16 cellular contexts compared by ENCODE assay signal in the genomic region with DNA sequence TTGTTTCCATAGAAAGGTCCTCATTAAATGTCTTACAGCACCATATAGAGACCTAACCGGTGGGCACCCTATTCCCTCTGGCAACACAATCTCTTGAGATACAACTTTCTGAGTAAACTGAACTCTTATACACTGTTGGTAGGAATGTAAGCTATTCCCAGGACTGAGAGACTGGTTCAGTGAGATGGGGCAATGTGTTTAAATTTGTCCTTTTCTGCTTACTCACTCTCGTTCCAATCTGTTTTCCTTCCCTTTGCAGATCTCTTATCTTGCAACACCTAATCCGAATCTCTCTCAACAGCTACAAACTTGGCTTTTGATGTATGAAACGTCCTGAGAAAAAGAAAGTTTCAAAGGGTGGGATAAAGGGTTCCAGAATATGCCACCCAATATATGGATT. TPM values are rescaled to one million over a fixed set of nuclear protein-coding genes. Genes with fewer than 3 reads are reported as not detected.
DNase-seq lines count a peak whose midpoint lies in the region; ATAC-seq, FAIRE-seq and TF ChIP-seq lines count a peak whose summit lies in the region.
"Had no signal": no experiment of that assay in that cellular context is flagged by ENCODE, and none has a peak within 500 bp of the region (broad histone marks: within the 10 kb centered on the region; RNA-seq: fewer than 3 reads in every experiment).

No MANE protein-coding gene starts in this region.

- H3K27ac ChIP-seq in left lung, result peak overlapping the region in 1 of 2 donors; percentile 19
- no peak overlapping the region for H3K27ac ChIP-seq in kidney (ENCODE audit: low read depth in 2 of 2, low read length in 2 of 2)
- H3K27ac ChIP-seq: spleen had no signal

- no peaks in the 10 kb centered on the region for H3K27me3 ChIP-seq in left lung
- H3K27me3 ChIP-seq: spleen, upper lobe of left lung had no signal

- H3K9ac ChIP-seq in kidney (ENCODE audit: low read length in 2 of 2), result no peak overlapping the region

- peak; percentile 3 for DNase-seq in SKM-1 treated with dmso at 0.1 percent for 144 hours (lab: John Stamatoyannopoulos, UW; ENCODE audit: unreplicated experiment)
- no peak for DNase-seq in SKM-1 (lab: John Stamatoyannopoulos, UW; ENCODE audit: unreplicated experiment)
- DNase-seq in T-helper 17 cell, result no peak
- no peak for DNase-seq in left lung
- no peak for DNase-seq in type B pancreatic cell (ENCODE audit: extremely low spot score, unreplicated experiment)
- DNase-seq in pons (ENCODE audit: low spot score), result no peak
- no peak for DNase-seq in mucosa of descending colon
- DNase-seq in kidney, result no peak
- DNase-seq: 8988T, dermis blood vessel endothelial cell, NCI-H1092 treated with DMSO at 0.1 percent for 48 hours, NCI-H446 treated with DMSO at 0.1 percent for 48 hours, spleen, upper lobe of left lung had no signal

- H3K4me3 Mint-ChIP-seq in T-helper 17 cell (no peak overlapping the region), type B pancreatic cell (no peak overlapping the region)
- H3K4me3 Mint-ChIP-seq: nephron had no signal

- no peak overlapping the region for H3K4me3 ChIP-seq in left lung
- H3K4me3 ChIP-seq in mucosa of descending colon, result no peak overlapping the region
- H3K4me3 ChIP-seq in kidney (ENCODE audit: low read length in 2 of 2), result no peak overlapping the region
- H3K4me3 ChIP-seq: spleen, upper lobe of left lung had no signal

- H3K27me3 Mint-ChIP-seq in T-helper 17 cell, result no peaks in the 10 kb centered on the region
- no peaks in the 10 kb centered on the region for H3K27me3 Mint-ChIP-seq in type B pancreatic cell

- no peak for ATAC-seq in T-helper 17 cell
- ATAC-seq in left lung, result peak; percentile 27
- no peak for ATAC-seq in mucosa of descending colon
- ATAC-seq: activated naive CD4-positive, alpha-beta T cell treated with anti-CD3 and anti-CD28 coated beads, Interleukin-2, amount 50 U/mL, for 72 hours had no signal

- H3K36me3 Mint-ChIP-seq in T-helper 17 cell (ENCODE audit: low read depth), result no peaks in the 10 kb centered on the region
- H3K36me3 Mint-ChIP-seq in type B pancreatic cell, result no peaks in the 10 kb centered on the region
- H3K36me3 Mint-ChIP-seq: activated naive CD4-positive, alpha-beta T cell treated with anti-CD3 and anti-CD28 coated beads, Interleukin-2, amount 50 U/mL, for 72 hours had no signal

- H3K9me3 ChIP-seq in T-helper 17 cell (ENCODE audit: control insufficient read depth, low read length, poor library complexity, severe bottlenecking), result no peaks in the 10 kb centered on the region
- H3K9me3 ChIP-seq in left lung, result no peaks in the 10 kb centered on the region
- H3K9me3 ChIP-seq in mucosa of descending colon, result no peaks in the 10 kb centered on the region
- H3K9me3 ChIP-seq in kidney (ENCODE audit: control insufficient read depth in 1 of 2, low read length in 2 of 2), result peaks cover 0 to 3% of the 10 kb centered on the region in 2 donors
- H3K9me3 ChIP-seq: spleen, upper lobe of left lung had no signal

- TF ChIP-seq CTCF in left lung (IDR thresholded peaks at IDR 0.05), result no peak
- TF ChIP-seq CTCF in type B pancreatic cell (conservative IDR thresholded peaks at IDR 0.05), result no peak
- no peak for TF ChIP-seq CTCF in mucosa of descending colon (IDR thresholded peaks at IDR 0.05)
- no peak for TF ChIP-seq CTCF in kidney (IDR thresholded peaks at IDR 0.05; ENCODE audit: borderline replicate concordance, extremely low read depth, insufficient read depth)

- H3K4me1 Mint-ChIP-seq in T-helper 17 cell, result peaks cover 5% of the 10 kb centered on the region
- H3K4me1 Mint-ChIP-seq in type B pancreatic cell (ENCODE audit: unreplicated experiment), result peaks cover 4% of the 10 kb centered on the region
- H3K4me1 Mint-ChIP-seq: nephron had no signal

- no peak for FAIRE-seq in kidney (lab: Jason Lieb, UNC)

- H3K27ac Mint-ChIP-seq in T-helper 17 cell (peak overlapping the region; percentile 9), type B pancreatic cell (peak overlapping the region; percentile 12)
- H3K27ac Mint-ChIP-seq: activated naive CD4-positive, alpha-beta T cell treated with anti-CD3 and anti-CD28 coated beads, Interleukin-2, amount 50 U/mL, for 72 hours; nephron had no signal

- peaks cover 0 to 15% of the 10 kb centered on the region in 2 donors for H3K4me1 ChIP-seq in left lung
- H3K4me1 ChIP-seq in mucosa of descending colon (ENCODE audit: low read depth), result no peaks in the 10 kb centered on the region
- H3K4me1 ChIP-seq in kidney (ENCODE audit: control insufficient read depth in 1 of 2, insufficient read depth in 1 of 2, low read depth in 1 of 2, low read length in 2 of 2), result peaks cover 0 to 8% of the 10 kb centered on the region in 2 donors

- no peaks in the 10 kb centered on the region for H3K9me3 Mint-ChIP-seq in type B pancreatic cell
- H3K9me3 Mint-ChIP-seq: activated naive CD4-positive, alpha-beta T cell treated with anti-CD3 and anti-CD28 coated beads, Interleukin-2, amount 50 U/mL, for 72 hours had no signal

- intact Hi-C loops in left lung (cut with DNase I), result no loop called here
- intact Hi-C loops in mucosa of descending colon (cut with DNase I, micrococcal nuclease), result no loop called here
- intact Hi-C loops in kidney (cut with DNase I), result no loop called here

- H3K36me3 ChIP-seq in left lung (no peaks in the 10 kb centered on the region), mucosa of descending colon (ENCODE audit: low read depth) (no peaks in the 10 kb centered on the region), kidney (ENCODE audit: control insufficient read depth in 1 of 2, insufficient read depth in 2 of 2, low read length in 2 of 2) (no peaks in the 10 kb centered on the region)
- H3K36me3 ChIP-seq: spleen, upper lobe of left lung had no signal

RNA-seq across cellular contexts. Expression of gene ETV6, which starts 26.1 kb away (rescaled TPM):
- 10 to 100 TPM; 57.3 to 60.6 TPM for total RNA-seq in T-helper 17 cell
- total RNA-seq in left lung, result 10 to 100 TPM; 26.6 to 44.7 TPM
- total RNA-seq in type B pancreatic cell (ENCODE audit: low replicate concordance), result 26.5 and 47.1 TPM in 2 replicates
- 10 to 100 TPM; 60.9 to 74.3 (median 72.8) TPM for total RNA-seq in mucosa of descending colon
- total RNA-seq in kidney, result 59.8 TPM
- 5.2 TPM for polyA plus RNA-seq in kidney (ENCODE audit: insufficient read depth, low read depth, low replicate concordance)
